In the genomic region with DNA sequence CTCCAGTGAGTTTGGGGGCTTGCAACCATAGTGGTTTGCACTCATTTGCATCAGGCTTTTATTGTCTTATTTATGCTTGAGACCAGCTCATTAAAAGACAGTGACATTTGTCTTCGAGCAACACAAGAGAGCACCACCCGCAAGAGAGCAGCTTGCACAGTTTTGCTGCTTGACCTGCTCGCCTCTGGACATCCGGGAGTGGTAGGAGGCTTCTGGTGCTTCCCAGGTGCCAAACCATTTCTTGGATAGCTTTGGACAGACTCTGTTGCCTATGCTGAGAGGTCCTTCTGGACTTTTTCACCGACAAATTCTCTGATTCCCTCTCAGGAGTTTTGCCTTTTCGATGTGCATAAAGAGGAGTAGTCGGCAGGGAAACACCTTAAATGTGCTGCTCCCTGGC, we compare ENCODE assay signal across 22 cellular contexts.
"Had no signal": no experiment of that assay in that cellular context is flagged by ENCODE, and none has a peak within 500 bp of the region (broad histone marks: within the 10 kb centered on the region; RNA-seq: fewer than 3 reads in every experiment).

No MANE protein-coding gene starts in this region.

- H3K4me3 ChIP-seq: adrenal gland, breast epithelium had no signal

- H3K27ac ChIP-seq: adrenal gland, WERI-Rb-1 had no signal

- H3K9me3 Mint-ChIP-seq: activated naive CD8-positive, alpha-beta T cell treated with anti-CD3 and anti-CD28 coated beads, Interleukin-2, amount 10 ng/mL, durations not matched to agents 7 days and 5 days; IgD-negative memory B cell had no signal

- ATAC-seq: activated CD4-positive, CD25-positive, alpha-beta regulatory T cell treated with anti-CD3 and anti-CD28 coated beads, Interleukin-2, amount 50 U/mL, for 24 hours; activated CD8-positive, alpha-beta T cell treated with anti-CD3 and anti-CD28 coated beads, Interleukin-2, amount 10 ng/mL, durations not matched to agents 7 days and 5 days; PC-3; T-helper 17 cell had no signal

- H3K27ac Mint-ChIP-seq: activated CD8-positive, alpha-beta T cell treated with anti-CD3 and anti-CD28 coated beads, Interleukin-2, amount 10 ng/mL, durations not matched to agents 7 days and 5 days; activated naive CD8-positive, alpha-beta T cell treated with anti-CD3 and anti-CD28 coated beads, Interleukin-2, amount 10 ng/mL, durations not matched to agents 7 days and 5 days; IgD-negative memory B cell; T-helper 17 cell had no signal

- DNase-seq: activated CD4-positive, alpha-beta T cell treated with anti-CD3 and anti-CD28 coated beads for 4 hours; activated CD4-positive, alpha-beta T cell treated with anti-CD3 and anti-CD28 coated beads, Interleukin-2, amount 50 U/mL, for 4 hours; activated CD8-positive, alpha-beta memory T cell treated with anti-CD3 and anti-CD28 coated beads, Interleukin-2, amount 50 U/mL, for 48 hours; activated CD8-positive, alpha-beta T cell treated with anti-CD3 and anti-CD28 coated beads, Interleukin-2, amount 10 ng/mL, durations not matched to agents 7 days and 5 days; activated naive CD4-positive, alpha-beta T cell treated with anti-CD3 and anti-CD28 coated beads, Interleukin-2, amount 50 U/mL, for 16 hours; activated naive CD8-positive, alpha-beta T cell treated with anti-CD3 and anti-CD28 coated beads, Interleukin-2, amount 10 ng/mL, durations not matched to agents 7 days and 5 days; activated T-cell treated with anti-CD3 and anti-CD28 coated beads, Interleukin-2, amount 50 U/mL, for 1 hour; adrenal gland; anterior cingulate cortex; KG1; NCI-H1048; NCI-H187; NCI-H2081; NCI-H226; PC-3; SIG-M5; T-helper 17 cell; T-helper 9 cell; WERI-Rb-1 had no signal

- H3K36me3 Mint-ChIP-seq: activated naive CD8-positive, alpha-beta T cell treated with anti-CD3 and anti-CD28 coated beads, Interleukin-2, amount 10 ng/mL, durations not matched to agents 7 days and 5 days; IgD-negative memory B cell had no signal

- H3K4me1 Mint-ChIP-seq: activated naive CD8-positive, alpha-beta T cell treated with anti-CD3 and anti-CD28 coated beads, Interleukin-2, amount 10 ng/mL, durations not matched to agents 7 days and 5 days; IgD-negative memory B cell; T-helper 17 cell had no signal

- H3K36me3 ChIP-seq: adrenal gland, breast epithelium, WERI-Rb-1 had no signal

- H3K27me3 ChIP-seq: breast epithelium had no signal

- H3K9me3 ChIP-seq: adrenal gland, breast epithelium had no signal

- H3K4me3 Mint-ChIP-seq: activated CD8-positive, alpha-beta T cell treated with anti-CD3 and anti-CD28 coated beads, Interleukin-2, amount 10 ng/mL, durations not matched to agents 7 days and 5 days; activated naive CD8-positive, alpha-beta T cell treated with anti-CD3 and anti-CD28 coated beads, Interleukin-2, amount 10 ng/mL, durations not matched to agents 7 days and 5 days; T-helper 17 cell had no signal
